In the genomic region with DNA sequence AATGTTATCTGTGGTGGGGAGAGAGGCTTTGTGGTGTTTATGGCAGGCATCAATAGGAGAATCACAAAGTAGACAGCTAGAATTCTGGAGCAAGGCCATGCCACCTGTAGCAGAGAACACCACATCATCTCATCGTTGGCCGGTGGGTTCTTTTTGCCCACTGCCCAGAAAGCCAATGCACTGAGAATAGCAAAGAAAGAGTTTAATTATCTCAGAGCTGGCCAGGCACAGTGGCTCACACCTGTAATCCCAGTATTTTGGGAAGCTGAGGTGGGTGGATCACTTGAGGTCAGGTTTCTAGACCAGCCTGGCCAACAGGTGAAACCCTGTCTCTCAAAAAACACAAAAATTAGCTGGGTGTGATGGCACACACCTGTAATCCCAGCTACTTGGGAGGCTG, we compare ENCODE assay signal across 24 cellular contexts.
"Had no signal": no experiment of that assay in that cellular context is flagged by ENCODE, and none has a peak within 500 bp of the region (broad histone marks: within the 10 kb centered on the region; RNA-seq: fewer than 3 reads in every experiment).

No MANE protein-coding gene starts in this region.

- ATAC-seq: effector memory CD8-positive, alpha-beta T cell; gastrocnemius medialis; heart right ventricle; left cardiac atrium; left lung; left ventricle myocardium superior; lower lobe of right lung had no signal

- H3K27ac Mint-ChIP-seq: dendritic cell treated with granulocyte-macrophage colony-stimulating factor and Interleukin-4, amounts not matched to agents 40 ng/mL and 50 ng/mL, for 4 days; effector memory CD8-positive, alpha-beta T cell; endodermal cell; mesothelial cell of epicardium had no signal

- H3K27ac ChIP-seq: colonic mucosa, esophagus squamous epithelium, gastrocnemius medialis, heart right ventricle, left lung, lower lobe of right lung had no signal

- DNase-seq: cerebellar nuclear complex; colonic mucosa; cortex of kidney; effector CD8-positive, alpha-beta T cell; effector memory CD8-positive, alpha-beta T cell; endodermal cell; esophagus squamous epithelium; foreskin fibroblast; foreskin melanocyte; gastrocnemius medialis; glutamatergic neuron; head of caudate nucleus; heart right ventricle; hippocampal formation; left cardiac atrium; left lung; left ventricle myocardium superior; lower lobe of right lung; mesenchymal stem cell had no signal

- H3K27me3 ChIP-seq: colonic mucosa, esophagus squamous epithelium, gastrocnemius medialis, heart right ventricle, left lung had no signal

- H3K9me3 Mint-ChIP-seq: dendritic cell treated with granulocyte-macrophage colony-stimulating factor and Interleukin-4, amounts not matched to agents 40 ng/mL and 50 ng/mL, for 4 days; effector memory CD8-positive, alpha-beta T cell; endodermal cell; mesothelial cell of epicardium had no signal

- H3K36me3 ChIP-seq: colonic mucosa, esophagus squamous epithelium, gastrocnemius medialis, heart right ventricle, left lung, lower lobe of right lung had no signal

- H3K4me1 Mint-ChIP-seq: mesothelial cell of epicardium had no signal

- H3K4me3 Mint-ChIP-seq: dendritic cell treated with granulocyte-macrophage colony-stimulating factor and Interleukin-4, amounts not matched to agents 40 ng/mL and 50 ng/mL, for 4 days; effector memory CD8-positive, alpha-beta T cell; endodermal cell; mesothelial cell of epicardium had no signal

- H3K36me3 Mint-ChIP-seq: mesothelial cell of epicardium had no signal

- H3K4me1 ChIP-seq: colonic mucosa, esophagus squamous epithelium, gastrocnemius medialis, heart right ventricle, left lung, lower lobe of right lung had no signal

- H3K4me3 ChIP-seq: colonic mucosa, esophagus squamous epithelium, gastrocnemius medialis, heart right ventricle, left lung, lower lobe of right lung had no signal

- H3K9me3 ChIP-seq: colonic mucosa, esophagus squamous epithelium, gastrocnemius medialis, heart right ventricle, left lung, lower lobe of right lung had no signal

- FAIRE-seq: endometrium, islet of Langerhans, keratinocyte had no signal
